In genomic region chr17:17859909-17860760, GRCh38 we compare ENCODE assay signal across 1 cellular context.
TF ChIP-seq lines count a peak whose summit lies in the region.

No MANE protein-coding gene starts in this region.

TF ChIP-seq in HEK293, 187 proteins besides CTCF, POLR2A, EP300 and RAD21 (continued from another document):
- TF ChIP-seq ZNF148 (tag by site-specific recombination; IDR thresholded peaks at IDR 0.05; ENCODE audit: borderline replicate concordance) (no peak), ZNF639 (tag by site-specific recombination; IDR thresholded peaks at IDR 0.05) (no peak), ZNF391 (tag by site-specific recombination; IDR thresholded peaks at IDR 0.05; ENCODE audit: borderline replicate concordance, low read depth) (peak; percentile 32; the same call in 1 of the 2 replicates), ZNF654 (tag by site-specific recombination; IDR thresholded peaks at IDR 0.05; ENCODE audit: low read depth) (peak; percentile 90), ZFHX2 (tag by site-specific recombination; conservative IDR thresholded peaks at IDR 0.05) (peak; percentile 32; the same call in 1 of the 2 replicates), ZNF692 (tag by site-specific recombination; IDR thresholded peaks at IDR 0.05) (no peak), HIC1 (tag by site-specific recombination; IDR thresholded peaks at IDR 0.05) (peak; percentile 86), ZBTB21 (tag by site-specific recombination; IDR thresholded peaks at IDR 0.05) (no peak), ZNF629 (tag by site-specific recombination; IDR thresholded peaks at IDR 0.05) (peak; percentile 29; the same call in 1 of the 2 replicates), ZNF335 (tag by site-specific recombination; conservative IDR thresholded peaks at IDR 0.05) (peak; percentile 81), IKZF3 (tag by site-specific recombination; IDR thresholded peaks at IDR 0.05) (peak; percentile 61; the same call in 1 of the 2 replicates), ZNF341 (tag by site-specific recombination; IDR thresholded peaks at IDR 0.05; ENCODE audit: low read depth) (peak; percentile 96), SP7 (tag by site-specific recombination; IDR thresholded peaks at IDR 0.05) (peak; percentile 59), ZNF2 (tag by site-specific recombination; IDR thresholded peaks at IDR 0.05) (0 out of 2 replicates have a peak, but pooled peaks have one; percentile 20)
- TF ChIP-seq, protein P1, sequence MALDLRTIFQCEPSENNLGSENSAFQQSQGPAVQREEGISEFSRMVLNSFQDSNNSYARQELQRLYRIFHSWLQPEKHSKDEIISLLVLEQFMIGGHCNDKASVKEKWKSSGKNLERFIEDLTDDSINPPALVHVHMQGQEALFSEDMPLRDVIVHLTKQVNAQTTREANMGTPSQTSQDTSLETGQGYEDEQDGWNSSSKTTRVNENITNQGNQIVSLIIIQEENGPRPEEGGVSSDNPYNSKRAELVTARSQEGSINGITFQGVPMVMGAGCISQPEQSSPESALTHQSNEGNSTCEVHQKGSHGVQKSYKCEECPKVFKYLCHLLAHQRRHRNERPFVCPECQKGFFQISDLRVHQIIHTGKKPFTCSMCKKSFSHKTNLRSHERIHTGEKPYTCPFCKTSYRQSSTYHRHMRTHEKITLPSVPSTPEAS (tag by site-specific recombination; IDR thresholded peaks at IDR 0.05), result no peak; the same call in 1 of the 2 replicates
- TF ChIP-seq, protein P2, sequence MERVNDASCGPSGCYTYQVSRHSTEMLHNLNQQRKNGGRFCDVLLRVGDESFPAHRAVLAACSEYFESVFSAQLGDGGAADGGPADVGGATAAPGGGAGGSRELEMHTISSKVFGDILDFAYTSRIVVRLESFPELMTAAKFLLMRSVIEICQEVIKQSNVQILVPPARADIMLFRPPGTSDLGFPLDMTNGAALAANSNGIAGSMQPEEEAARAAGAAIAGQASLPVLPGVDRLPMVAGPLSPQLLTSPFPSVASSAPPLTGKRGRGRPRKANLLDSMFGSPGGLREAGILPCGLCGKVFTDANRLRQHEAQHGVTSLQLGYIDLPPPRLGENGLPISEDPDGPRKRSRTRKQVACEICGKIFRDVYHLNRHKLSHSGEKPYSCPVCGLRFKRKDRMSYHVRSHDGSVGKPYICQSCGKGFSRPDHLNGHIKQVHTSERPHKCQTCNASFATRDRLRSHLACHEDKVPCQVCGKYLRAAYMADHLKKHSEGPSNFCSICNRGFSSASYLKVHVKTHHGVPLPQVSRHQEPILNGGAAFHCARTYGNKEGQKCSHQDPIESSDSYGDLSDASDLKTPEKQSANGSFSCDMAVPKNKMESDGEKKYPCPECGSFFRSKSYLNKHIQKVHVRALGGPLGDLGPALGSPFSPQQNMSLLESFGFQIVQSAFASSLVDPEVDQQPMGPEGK (tag by site-specific recombination; IDR thresholded peaks at IDR 0.05), result peak; percentile 40; the same call in 1 of the 2 replicates
- TF ChIP-seq, protein P3, sequence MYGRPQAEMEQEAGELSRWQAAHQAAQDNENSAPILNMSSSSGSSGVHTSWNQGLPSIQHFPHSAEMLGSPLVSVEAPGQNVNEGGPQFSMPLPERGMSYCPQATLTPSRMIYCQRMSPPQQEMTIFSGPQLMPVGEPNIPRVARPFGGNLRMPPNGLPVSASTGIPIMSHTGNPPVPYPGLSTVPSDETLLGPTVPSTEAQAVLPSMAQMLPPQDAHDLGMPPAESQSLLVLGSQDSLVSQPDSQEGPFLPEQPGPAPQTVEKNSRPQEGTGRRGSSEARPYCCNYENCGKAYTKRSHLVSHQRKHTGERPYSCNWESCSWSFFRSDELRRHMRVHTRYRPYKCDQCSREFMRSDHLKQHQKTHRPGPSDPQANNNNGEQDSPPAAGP (tag by site-specific recombination; IDR thresholded peaks at IDR 0.05), result peak; percentile 78
